ENCODE assay signal across 7 cellular contexts in genomic region chr19:10333758-10334339, GRCh38. TPM values are rescaled to one million over a fixed set of nuclear protein-coding genes. Genes with fewer than 3 reads are reported as not detected.
DNase-seq lines count a peak whose midpoint lies in the region; ATAC-seq, FAIRE-seq and TF ChIP-seq lines count a peak whose summit lies in the region.

No MANE protein-coding gene starts in this region.

- H3K4me3 ChIP-seq in PC-3 (ENCODE audit: low read length): peak overlapping the region; percentile 84
- peak overlapping the region; percentile 92 for H3K4me3 ChIP-seq in epithelial cell of proximal tubule (ENCODE audit: low read depth, low read length)
- peak overlapping the region; percentile 48 to 94 (median 80) for H3K4me3 ChIP-seq in pancreas

- H3K27me3 ChIP-seq in PC-3 (ENCODE audit: low read length): no peaks in the 10 kb centered on the region
- H3K27me3 ChIP-seq in pancreas: no peaks in the 10 kb centered on the region

- no peaks in the 10 kb centered on the region for H3K9me2 ChIP-seq in PC-3 (replicated peaks; ENCODE audit: low read length)

- no peak for TF ChIP-seq CTCF in PC-3 (conservative IDR thresholded peaks at IDR 0.05; ENCODE audit: low read depth, low read length)
- no peak for TF ChIP-seq CTCF in epithelial cell of proximal tubule (conservative IDR thresholded peaks at IDR 0.05; ENCODE audit: low read depth, low read length)
- no peak for TF ChIP-seq CTCF in pancreas (IDR thresholded peaks at IDR 0.05)
- no peak for TF ChIP-seq CTCF in GM13976 (IDR thresholded peaks at IDR 0.05; ENCODE audit: borderline replicate concordance, control extremely low read depth, extremely low read depth, insufficient read depth, missing control alignments)

- in situ Hi-C loops in GM13976 (cut with MboI; ENCODE audit: low sequenced_read_pairs, unreplicated experiment): no loop called here

- peaks cover 10% of the 10 kb centered on the region for H4K20me1 ChIP-seq in PC-3 (ENCODE audit: low read length)

- ATAC-seq in GM21381 (IDR thresholded peaks at IDR 0.05; ENCODE audit: unreplicated experiment) (peak; percentile 8), PC-3 (peak; percentile 2), pancreas (peak; percentile 1 to 14 (median 9))

- peaks cover 47% of the 10 kb centered on the region for H3K79me2 ChIP-seq in PC-3 (ENCODE audit: low read length)

- H3K4me1 ChIP-seq in PC-3 (ENCODE audit: insufficient read depth, low read length) (peaks cover 22% of the 10 kb centered on the region), pancreas (peaks cover 6 to 9% (median 8%) of the 10 kb centered on the region in 3 donors)

- H3F3A ChIP-seq in PC-3 (ENCODE audit: low read length, unreplicated experiment): no peaks in the 10 kb centered on the region

- CTCF ChIA-PET in PC-3 (lab: Charles Lee): interaction anchor here (0.6 to 2.2 kb wide), 4 partner anchors 47 to 64 kb away, joined by 3 to 15 read pairs (median 7); partner anchors contain the start of gene ICAM1

- FAIRE-seq in pancreas (lab: Jason Lieb, UNC): no peak

- peak overlapping the region; percentile 82 for H2AFZ ChIP-seq in PC-3 (ENCODE audit: low read length)

- no peaks in the 10 kb centered on the region for H3K9me3 ChIP-seq in PC-3 (ENCODE audit: low read length)
- no peaks in the 10 kb centered on the region for H3K9me3 ChIP-seq in pancreas

- peak overlapping the region; percentile 96 for H3K4me2 ChIP-seq in PC-3 (ENCODE audit: low read length)

- peaks cover 15% of the 10 kb centered on the region for H3K36me3 ChIP-seq in PC-3 (ENCODE audit: low read depth, low read length)
- H3K36me3 ChIP-seq in pancreas: peaks cover 0 to 7% (median 4%) of the 10 kb centered on the region in 3 donors

- intact Hi-C loops in PC-3 (cut with micrococcal nuclease) (loop anchor here (10.0 kb wide), 1 partner anchor 51 kb away; the partner anchor contains the start of gene TYK2), pancreas (cut with DNase I) (no loop called here)

- H3K27ac ChIP-seq in PC-3 (ENCODE audit: low read length): no peak overlapping the region
- H3K27ac ChIP-seq in pancreas: peak overlapping the region; percentile 57 to 83 (median 79)

- POLR2A ChIA-PET in PC-3 (lab: Charles Lee; ENCODE audit: unreplicated experiment): interaction anchor here (0.5 to 0.8 kb wide), 7 partner anchors 17 to 1653 kb away, joined by 4 to 26 read pairs (median 10); partner anchors contain the start of gene TYK2

- peak overlapping the region; percentile 86 for H3K9ac ChIP-seq in PC-3 (ENCODE audit: low read length)

- 2 to 4% methylated on average over 33 of the region's 33 CpGs for WGBS in pancreas, 2 donors

- DNase-seq in PC-3: no peak
- no peak for DNase-seq in epithelial cell of proximal tubule (ENCODE audit: low read depth)
- DNase-seq in pancreas: peak in 1 of 6 donors; percentile 26
- no peak for DNase-seq in SKM-1 treated with dmso at 0.1 percent for 144 hours (lab: John Stamatoyannopoulos, UW; ENCODE audit: unreplicated experiment)
- DNase-seq in GM13976 (ENCODE audit: low spot score): no peak
- DNase-seq in effector CD4-positive, alpha-beta T cell: no peak

- BruUV-seq in PC-3 (replicated peaks; lab: Mats Ljungman, UMichigan): TSS peak; percentile 80

RNA-seq across cellular contexts. Expression of gene RAVER1, which starts 0.5 kb away (rescaled TPM):
- total RNA-seq in PC-3 (2014; rRNA removed) (62.4 and 81.8 TPM in 2 replicates), epithelial cell of proximal tubule (29.5 and 34.1 TPM in 2 replicates), pancreas (10 to 100 TPM in 4 of 6 donors, 1 to 10 TPM in 2; 6.0 to 17.3 (median 13.6) TPM)
- 1 to 10 TPM; 9.4 TPM for polyA plus RNA-seq in pancreas

RNA-seq across cellular contexts. Expression of gene ICAM3, which starts 5.6 kb away (rescaled TPM):
- total RNA-seq in PC-3 (2014; rRNA removed) (37.7 and 46.9 TPM in 2 replicates), epithelial cell of proximal tubule (3.4 and 3.8 TPM in 2 replicates), pancreas (10 to 100 TPM in 1 of 6 donors, 1 to 10 TPM in 5; 5.7 to 13.8 (median 7.1) TPM)
- 1 to 10 TPM; 5.2 TPM for polyA plus RNA-seq in pancreas

RNA-seq across cellular contexts. Expression of gene FDX2, which starts 18.0 kb away (rescaled TPM):
- total RNA-seq in PC-3 (2014; rRNA removed): 79.5 and 98.4 TPM in 2 replicates
- total RNA-seq in epithelial cell of proximal tubule: 48.2 and 57.6 TPM in 2 replicates
- total RNA-seq in pancreas: 10 to 100 TPM in 2 of 6 donors, 1 to 10 TPM in 4; 5.5 to 10.9 (median 8.7) TPM
- 10 to 100 TPM; 25.0 to 30.3 TPM for polyA plus RNA-seq in pancreas

RNA-seq across cellular contexts. Expression of gene ZGLP1, which starts 24.2 kb away (rescaled TPM):
- 1.4 and 1.8 TPM in 2 replicates for total RNA-seq in PC-3 (2014; rRNA removed)
- 0.35 and 2.4 TPM in 2 replicates for total RNA-seq in epithelial cell of proximal tubule
- total RNA-seq in pancreas: 1 to 10 TPM in 4 of 6 donors, under 1 TPM in 2; 0.91 to 3.0 (median 1.5) TPM
- polyA plus RNA-seq in pancreas: 10 to 100 TPM; 37.6 to 44.0 TPM

RNA-seq across cellular contexts. Expression of gene ICAM5, which starts 44.1 kb away (rescaled TPM):
- 1.8 and 2.0 TPM in 2 replicates for total RNA-seq in PC-3 (2014; rRNA removed)
- total RNA-seq in epithelial cell of proximal tubule: 0.14 TPM in 1 of 2 replicates, not detected in the other
- under 1 TPM in 5 of 6 donors, not detected in 1; 0.08 to 0.22 (median 0.17) TPM for total RNA-seq in pancreas
- under 1 TPM; 0.26 to 0.30 TPM for polyA plus RNA-seq in pancreas
